In the genomic region with DNA sequence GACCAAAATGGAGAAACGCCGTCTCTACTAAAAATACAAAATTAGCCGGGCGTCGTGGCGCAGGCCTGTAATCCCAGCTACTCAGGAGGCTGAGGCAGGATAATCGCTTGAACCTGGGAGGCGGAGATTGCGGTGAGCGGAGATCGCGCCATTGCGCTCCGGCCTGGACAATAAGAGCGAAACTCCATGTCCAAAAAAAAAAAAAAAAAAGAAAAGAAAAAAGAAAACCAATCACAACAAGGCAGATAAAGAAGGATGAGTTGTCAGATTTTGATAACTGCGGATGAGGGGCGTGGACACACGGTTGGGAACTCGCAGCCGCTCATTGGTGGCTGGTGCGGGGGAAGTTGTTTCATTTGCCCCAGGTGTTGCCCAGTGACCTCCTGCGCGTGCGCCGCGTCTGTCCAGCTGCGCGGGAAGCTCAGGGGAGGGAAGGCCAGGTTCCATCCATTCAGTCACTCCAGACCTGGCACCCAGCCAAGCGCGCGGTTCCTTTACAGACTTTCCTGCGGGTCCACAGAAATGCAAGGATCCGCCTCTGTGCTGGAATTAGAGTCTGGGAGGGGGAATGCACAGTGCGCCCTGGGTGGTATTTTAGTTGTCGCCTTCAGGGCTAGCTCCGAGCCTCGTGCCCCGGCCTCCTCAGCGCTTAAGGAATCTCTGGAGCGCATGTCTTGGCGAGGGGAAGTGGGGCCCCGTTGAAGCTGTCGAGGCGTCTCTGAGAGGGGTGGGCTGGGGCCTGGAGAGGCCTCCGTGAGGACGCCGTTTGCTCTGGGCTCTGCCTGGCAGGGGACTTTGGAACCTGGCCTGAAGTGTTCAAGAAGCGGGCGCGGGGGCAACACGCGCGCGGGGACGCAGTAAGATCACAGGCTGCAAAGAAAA, we compare ENCODE assay signal across 1 cellular context.
TF ChIP-seq lines count a peak whose summit lies in the region.

No MANE protein-coding gene starts in this region.

TF ChIP-seq in HepG2, 621 proteins besides CTCF, POLR2A, EP300 and RAD21 (continued from another document and continues in another):
- TF ChIP-seq RAD51 (IDR thresholded peaks at IDR 0.05; ENCODE audit: borderline replicate concordance) = no peak
- TF ChIP-seq HCFC1 (IDR thresholded peaks at IDR 0.05; ENCODE audit: low read depth, low read length) = no peak
- TF ChIP-seq, protein P1, sequence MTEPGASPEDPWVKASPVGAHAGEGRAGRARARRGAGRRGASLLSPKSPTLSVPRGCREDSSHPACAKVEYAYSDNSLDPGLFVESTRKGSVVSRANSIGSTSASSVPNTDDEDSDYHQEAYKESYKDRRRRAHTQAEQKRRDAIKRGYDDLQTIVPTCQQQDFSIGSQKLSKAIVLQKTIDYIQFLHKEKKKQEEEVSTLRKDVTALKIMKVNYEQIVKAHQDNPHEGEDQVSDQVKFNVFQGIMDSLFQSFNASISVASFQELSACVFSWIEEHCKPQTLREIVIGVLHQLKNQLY (CRISPR knock-in tag; IDR thresholded peaks at IDR 0.05) = no peak
- TF ChIP-seq, protein P2, sequence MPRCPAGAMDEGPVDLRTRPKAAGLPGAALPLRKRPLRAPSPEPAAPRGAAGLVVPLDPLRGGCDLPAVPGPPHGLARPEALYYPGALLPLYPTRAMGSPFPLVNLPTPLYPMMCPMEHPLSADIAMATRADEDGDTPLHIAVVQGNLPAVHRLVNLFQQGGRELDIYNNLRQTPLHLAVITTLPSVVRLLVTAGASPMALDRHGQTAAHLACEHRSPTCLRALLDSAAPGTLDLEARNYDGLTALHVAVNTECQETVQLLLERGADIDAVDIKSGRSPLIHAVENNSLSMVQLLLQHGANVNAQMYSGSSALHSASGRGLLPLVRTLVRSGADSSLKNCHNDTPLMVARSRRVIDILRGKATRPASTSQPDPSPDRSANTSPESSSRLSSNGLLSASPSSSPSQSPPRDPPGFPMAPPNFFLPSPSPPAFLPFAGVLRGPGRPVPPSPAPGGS (CRISPR knock-in tag; IDR thresholded peaks at IDR 0.05) = peak; percentile 85; the same call in 1 of the 2 replicates
- TF ChIP-seq ELF3 (CRISPR knock-in tag; IDR thresholded peaks at IDR 0.05) = 0 out of 2 replicates have a peak, but pooled peaks have one; percentile 19
- TF ChIP-seq, protein P3, sequence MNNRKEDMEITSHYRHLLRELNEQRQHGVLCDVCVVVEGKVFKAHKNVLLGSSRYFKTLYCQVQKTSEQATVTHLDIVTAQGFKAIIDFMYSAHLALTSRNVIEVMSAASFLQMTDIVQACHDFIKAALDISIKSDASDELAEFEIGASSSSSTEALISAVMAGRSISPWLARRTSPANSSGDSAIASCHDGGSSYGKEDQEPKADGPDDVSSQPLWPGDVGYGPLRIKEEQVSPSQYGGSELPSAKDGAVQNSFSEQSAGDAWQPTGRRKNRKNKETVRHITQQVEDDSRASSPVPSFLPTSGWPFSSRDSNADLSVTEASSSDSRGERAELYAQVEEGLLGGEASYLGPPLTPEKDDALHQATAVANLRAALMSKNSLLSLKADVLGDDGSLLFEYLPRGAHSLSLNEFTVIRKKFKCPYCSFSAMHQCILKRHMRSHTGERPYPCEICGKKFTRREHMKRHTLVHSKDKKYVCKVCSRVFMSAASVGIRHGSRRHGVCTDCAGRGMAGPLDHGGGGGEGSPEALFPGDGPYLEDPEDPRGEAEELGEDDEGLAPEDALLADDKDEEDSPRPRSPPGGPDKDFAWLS (CRISPR knock-in tag; IDR thresholded peaks at IDR 0.05; ENCODE audit: borderline replicate concordance) = 0 out of 2 replicates have a peak, but pooled peaks have one; percentile 13
- no peak for TF ChIP-seq FOXP1 (IDR thresholded peaks at IDR 0.05)
- 0 out of 2 replicates have a peak, but pooled peaks have one; percentile 6 for TF ChIP-seq FOXP1 (CRISPR knock-in tag; IDR thresholded peaks at IDR 0.05)
- no peak for TF ChIP-seq HMG20B (CRISPR knock-in tag; conservative IDR thresholded peaks at IDR 0.05)
- no peak for TF ChIP-seq ZSCAN30 (CRISPR knock-in tag; IDR thresholded peaks at IDR 0.05)
- TF ChIP-seq REXO4 (CRISPR knock-in tag; IDR thresholded peaks at IDR 0.05; ENCODE audit: borderline replicate concordance) = 0 out of 2 replicates have a peak, but pooled peaks have one; percentile 79
- TF ChIP-seq, protein P4, sequence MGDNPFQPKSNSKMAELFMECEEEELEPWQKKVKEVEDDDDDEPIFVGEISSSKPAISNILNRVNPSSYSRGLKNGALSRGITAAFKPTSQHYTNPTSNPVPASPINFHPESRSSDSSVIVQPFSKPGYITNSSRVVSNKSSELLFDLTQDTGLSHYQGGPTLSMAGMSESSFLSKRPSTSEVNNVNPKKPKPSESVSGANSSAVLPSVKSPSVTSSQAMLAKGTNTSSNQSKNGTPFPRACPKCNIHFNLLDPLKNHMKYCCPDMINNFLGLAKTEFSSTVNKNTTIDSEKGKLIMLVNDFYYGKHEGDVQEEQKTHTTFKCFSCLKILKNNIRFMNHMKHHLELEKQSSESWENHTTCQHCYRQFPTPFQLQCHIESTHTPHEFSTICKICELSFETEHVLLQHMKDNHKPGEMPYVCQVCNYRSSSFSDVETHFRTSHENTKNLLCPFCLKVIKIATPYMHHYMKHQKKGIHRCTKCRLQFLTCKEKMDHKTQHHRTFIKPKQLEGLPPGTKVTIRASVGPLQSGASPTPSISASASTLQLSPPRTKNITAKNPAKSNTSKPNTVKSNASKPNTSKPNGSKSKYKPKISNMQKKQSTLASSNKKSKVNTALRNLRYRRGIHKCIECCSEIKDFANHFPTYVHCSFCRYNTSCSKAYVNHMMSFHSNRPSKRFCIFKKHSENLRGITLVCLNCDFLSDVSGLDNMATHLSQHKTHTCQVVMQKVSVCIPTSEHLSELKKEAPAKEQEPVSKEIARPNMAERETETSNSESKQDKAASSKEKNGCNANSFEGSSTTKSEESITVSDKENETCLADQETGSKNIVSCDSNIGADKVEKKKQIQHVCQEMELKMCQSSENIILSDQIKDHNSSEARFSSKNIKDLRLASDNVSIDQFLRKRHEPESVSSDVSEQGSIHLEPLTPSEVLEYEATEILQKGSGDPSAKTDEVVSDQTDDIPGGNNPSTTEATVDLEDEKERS (CRISPR knock-in tag; IDR thresholded peaks at IDR 0.05) = peak; percentile 66
- TF ChIP-seq ZNF713 (CRISPR knock-in tag; IDR thresholded peaks at IDR 0.05) = no peak; the same call in 1 of the 2 replicates
- TF ChIP-seq SMC3 (IDR thresholded peaks at IDR 0.05; ENCODE audit: low read length) = no peak
- TF ChIP-seq MBNL3 (CRISPR knock-in tag; conservative IDR thresholded peaks at IDR 0.05) = no peak
- TF ChIP-seq ZNF263 (CRISPR knock-in tag; IDR thresholded peaks at IDR 0.05) = no peak
- no peak for TF ChIP-seq SIN3A (IDR thresholded peaks at IDR 0.05; ENCODE audit: borderline replicate concordance, low read depth, low read length)
- TF ChIP-seq KDM6A (CRISPR knock-in tag; IDR thresholded peaks at IDR 0.05; ENCODE audit: low read depth) = no peak
- TF ChIP-seq, protein P5, sequence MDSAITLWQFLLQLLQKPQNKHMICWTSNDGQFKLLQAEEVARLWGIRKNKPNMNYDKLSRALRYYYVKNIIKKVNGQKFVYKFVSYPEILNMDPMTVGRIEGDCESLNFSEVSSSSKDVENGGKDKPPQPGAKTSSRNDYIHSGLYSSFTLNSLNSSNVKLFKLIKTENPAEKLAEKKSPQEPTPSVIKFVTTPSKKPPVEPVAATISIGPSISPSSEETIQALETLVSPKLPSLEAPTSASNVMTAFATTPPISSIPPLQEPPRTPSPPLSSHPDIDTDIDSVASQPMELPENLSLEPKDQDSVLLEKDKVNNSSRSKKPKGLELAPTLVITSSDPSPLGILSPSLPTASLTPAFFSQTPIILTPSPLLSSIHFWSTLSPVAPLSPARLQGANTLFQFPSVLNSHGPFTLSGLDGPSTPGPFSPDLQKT (CRISPR knock-in tag; IDR thresholded peaks at IDR 0.05; ENCODE audit: borderline replicate concordance) = no peak
- peak; percentile 61; the same call in 1 of the 2 replicates for TF ChIP-seq KLF15 (CRISPR knock-in tag; IDR thresholded peaks at IDR 0.05; ENCODE audit: borderline replicate concordance)
- TF ChIP-seq, protein P6, sequence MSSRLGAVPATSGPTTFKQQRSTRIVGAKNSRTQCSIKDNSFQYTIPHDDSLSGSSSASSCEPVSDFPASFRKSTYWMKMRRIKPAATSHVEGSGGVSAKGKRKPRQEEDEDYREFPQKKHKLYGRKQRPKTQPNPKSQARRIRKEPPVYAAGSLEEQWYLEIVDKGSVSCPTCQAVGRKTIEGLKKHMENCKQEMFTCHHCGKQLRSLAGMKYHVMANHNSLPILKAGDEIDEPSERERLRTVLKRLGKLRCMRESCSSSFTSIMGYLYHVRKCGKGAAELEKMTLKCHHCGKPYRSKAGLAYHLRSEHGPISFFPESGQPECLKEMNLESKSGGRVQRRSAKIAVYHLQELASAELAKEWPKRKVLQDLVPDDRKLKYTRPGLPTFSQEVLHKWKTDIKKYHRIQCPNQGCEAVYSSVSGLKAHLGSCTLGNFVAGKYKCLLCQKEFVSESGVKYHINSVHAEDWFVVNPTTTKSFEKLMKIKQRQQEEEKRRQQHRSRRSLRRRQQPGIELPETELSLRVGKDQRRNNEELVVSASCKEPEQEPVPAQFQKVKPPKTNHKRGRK (CRISPR knock-in tag; IDR thresholded peaks at IDR 0.05) = no peak
- TF ChIP-seq FIP1L1 (IDR thresholded peaks at IDR 0.05; ENCODE audit: borderline replicate concordance, insufficient read depth, low read depth, low read length) = no peak
- no peak for TF ChIP-seq ZBTB38 (CRISPR knock-in tag; IDR thresholded peaks at IDR 0.05)
- no peak for TF ChIP-seq NPAS2 (CRISPR knock-in tag; IDR thresholded peaks at IDR 0.05; ENCODE audit: borderline replicate concordance)
- TF ChIP-seq, protein P7, sequence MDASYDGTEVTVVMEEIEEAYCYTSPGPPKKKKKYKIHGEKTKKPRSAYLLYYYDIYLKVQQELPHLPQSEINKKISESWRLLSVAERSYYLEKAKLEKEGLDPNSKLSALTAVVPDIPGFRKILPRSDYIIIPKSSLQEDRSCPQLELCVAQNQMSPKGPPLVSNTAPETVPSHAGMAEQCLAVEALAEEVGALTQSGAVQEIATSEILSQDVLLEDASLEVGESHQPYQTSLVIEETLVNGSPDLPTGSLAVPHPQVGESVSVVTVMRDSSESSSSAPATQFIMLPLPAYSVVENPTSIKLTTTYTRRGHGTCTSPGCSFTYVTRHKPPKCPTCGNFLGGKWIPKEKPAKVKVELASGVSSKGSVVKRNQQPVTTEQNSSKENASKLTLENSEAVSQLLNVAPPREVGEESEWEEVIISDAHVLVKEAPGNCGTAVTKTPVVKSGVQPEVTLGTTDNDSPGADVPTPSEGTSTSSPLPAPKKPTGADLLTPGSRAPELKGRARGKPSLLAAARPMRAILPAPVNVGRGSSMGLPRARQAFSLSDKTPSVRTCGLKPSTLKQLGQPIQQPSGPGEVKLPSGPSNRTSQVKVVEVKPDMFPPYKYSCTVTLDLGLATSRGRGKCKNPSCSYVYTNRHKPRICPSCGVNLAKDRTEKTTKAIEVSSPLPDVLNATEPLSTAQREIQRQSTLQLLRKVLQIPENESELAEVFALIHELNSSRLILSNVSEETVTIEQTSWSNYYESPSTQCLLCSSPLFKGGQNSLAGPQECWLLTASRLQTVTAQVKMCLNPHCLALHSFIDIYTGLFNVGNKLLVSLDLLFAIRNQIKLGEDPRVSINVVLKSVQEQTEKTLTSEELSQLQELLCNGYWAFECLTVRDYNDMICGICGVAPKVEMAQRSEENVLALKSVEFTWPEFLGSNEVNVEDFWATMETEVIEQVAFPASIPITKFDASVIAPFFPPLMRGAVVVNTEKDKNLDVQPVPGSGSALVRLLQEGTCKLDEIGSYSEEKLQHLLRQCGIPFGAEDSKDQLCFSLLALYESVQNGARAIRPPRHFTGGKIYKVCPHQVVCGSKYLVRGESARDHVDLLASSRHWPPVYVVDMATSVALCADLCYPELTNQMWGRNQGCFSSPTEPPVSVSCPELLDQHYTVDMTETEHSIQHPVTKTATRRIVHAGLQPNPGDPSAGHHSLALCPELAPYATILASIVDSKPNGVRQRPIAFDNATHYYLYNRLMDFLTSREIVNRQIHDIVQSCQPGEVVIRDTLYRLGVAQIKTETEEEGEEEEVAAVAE (CRISPR knock-in tag; IDR thresholded peaks at IDR 0.05; ENCODE audit: borderline replicate concordance) = 0 out of 2 replicates have a peak, but pooled peaks have one; percentile 7
- TF ChIP-seq ZNF34 (CRISPR knock-in tag; IDR thresholded peaks at IDR 0.05; ENCODE audit: borderline replicate concordance) = no peak
- peak; percentile 34; the same call in 1 of the 2 replicates for TF ChIP-seq ZBTB7B (CRISPR knock-in tag; IDR thresholded peaks at IDR 0.05)
- TF ChIP-seq SRSF9 (IDR thresholded peaks at IDR 0.05; ENCODE audit: borderline replicate concordance, insufficient read depth, low read depth, low read length, poor library complexity, severe bottlenecking) = no peak
- TF ChIP-seq, protein P8, sequence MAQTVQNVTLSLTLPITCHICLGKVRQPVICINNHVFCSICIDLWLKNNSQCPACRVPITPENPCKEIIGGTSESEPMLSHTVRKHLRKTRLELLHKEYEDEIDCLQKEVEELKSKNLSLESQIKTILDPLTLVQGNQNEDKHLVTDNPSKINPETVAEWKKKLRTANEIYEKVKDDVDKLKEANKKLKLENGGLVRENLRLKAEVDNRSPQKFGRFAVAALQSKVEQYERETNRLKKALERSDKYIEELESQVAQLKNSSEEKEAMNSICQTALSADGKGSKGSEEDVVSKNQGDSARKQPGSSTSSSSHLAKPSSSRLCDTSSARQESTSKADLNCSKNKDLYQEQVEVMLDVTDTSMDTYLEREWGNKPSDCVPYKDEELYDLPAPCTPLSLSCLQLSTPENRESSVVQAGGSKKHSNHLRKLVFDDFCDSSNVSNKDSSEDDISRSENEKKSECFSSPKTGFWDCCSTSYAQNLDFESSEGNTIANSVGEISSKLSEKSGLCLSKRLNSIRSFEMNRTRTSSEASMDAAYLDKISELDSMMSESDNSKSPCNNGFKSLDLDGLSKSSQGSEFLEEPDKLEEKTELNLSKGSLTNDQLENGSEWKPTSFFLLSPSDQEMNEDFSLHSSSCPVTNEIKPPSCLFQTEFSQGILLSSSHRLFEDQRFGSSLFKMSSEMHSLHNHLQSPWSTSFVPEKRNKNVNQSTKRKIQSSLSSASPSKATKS (CRISPR knock-in tag; IDR thresholded peaks at IDR 0.05) = no peak
- TF ChIP-seq ZNF572 (CRISPR knock-in tag; IDR thresholded peaks at IDR 0.05) = no peak
- no peak for TF ChIP-seq HOXA9 (CRISPR knock-in tag; IDR thresholded peaks at IDR 0.05; ENCODE audit: borderline replicate concordance)
- TF ChIP-seq FOXM1 (CRISPR knock-in tag; IDR thresholded peaks at IDR 0.05) = 0 out of 2 replicates have a peak, but pooled peaks have one; percentile 32
- TF ChIP-seq ZNF296 (CRISPR knock-in tag; conservative IDR thresholded peaks at IDR 0.05) = no peak
- no peak for TF ChIP-seq FOXO1 (CRISPR knock-in tag; IDR thresholded peaks at IDR 0.05)
- TF ChIP-seq, protein P9, sequence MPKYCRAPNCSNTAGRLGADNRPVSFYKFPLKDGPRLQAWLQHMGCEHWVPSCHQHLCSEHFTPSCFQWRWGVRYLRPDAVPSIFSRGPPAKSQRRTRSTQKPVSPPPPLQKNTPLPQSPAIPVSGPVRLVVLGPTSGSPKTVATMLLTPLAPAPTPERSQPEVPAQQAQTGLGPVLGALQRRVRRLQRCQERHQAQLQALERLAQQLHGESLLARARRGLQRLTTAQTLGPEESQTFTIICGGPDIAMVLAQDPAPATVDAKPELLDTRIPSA (CRISPR knock-in tag; IDR thresholded peaks at IDR 0.05; ENCODE audit: borderline replicate concordance) = no peak
- no peak for TF ChIP-seq EZH2 (conservative IDR thresholded peaks at IDR 0.05; ENCODE audit: low read depth, low read length)
- no peak for TF ChIP-seq MTF2 (CRISPR knock-in tag; IDR thresholded peaks at IDR 0.05; ENCODE audit: borderline replicate concordance)
- TF ChIP-seq, protein P10, sequence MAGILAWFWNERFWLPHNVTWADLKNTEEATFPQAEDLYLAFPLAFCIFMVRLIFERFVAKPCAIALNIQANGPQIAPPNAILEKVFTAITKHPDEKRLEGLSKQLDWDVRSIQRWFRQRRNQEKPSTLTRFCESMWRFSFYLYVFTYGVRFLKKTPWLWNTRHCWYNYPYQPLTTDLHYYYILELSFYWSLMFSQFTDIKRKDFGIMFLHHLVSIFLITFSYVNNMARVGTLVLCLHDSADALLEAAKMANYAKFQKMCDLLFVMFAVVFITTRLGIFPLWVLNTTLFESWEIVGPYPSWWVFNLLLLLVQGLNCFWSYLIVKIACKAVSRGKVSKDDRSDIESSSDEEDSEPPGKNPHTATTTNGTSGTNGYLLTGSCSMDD (CRISPR knock-in tag; IDR thresholded peaks at IDR 0.05) = no peak
